In genomic region chr17:40091691-40092397, GRCh38 we compare ENCODE assay signal across 2 cellular contexts.
TF ChIP-seq lines count a peak whose summit lies in the region.

No MANE protein-coding gene starts in this region.

TF ChIP-seq in SK-N-SH treated with all-trans-retinoic acid at 6 μM for 48 hours, 23 proteins besides CTCF, POLR2A, EP300 and RAD21 (continued from another document):
- TF ChIP-seq, protein P1, sequence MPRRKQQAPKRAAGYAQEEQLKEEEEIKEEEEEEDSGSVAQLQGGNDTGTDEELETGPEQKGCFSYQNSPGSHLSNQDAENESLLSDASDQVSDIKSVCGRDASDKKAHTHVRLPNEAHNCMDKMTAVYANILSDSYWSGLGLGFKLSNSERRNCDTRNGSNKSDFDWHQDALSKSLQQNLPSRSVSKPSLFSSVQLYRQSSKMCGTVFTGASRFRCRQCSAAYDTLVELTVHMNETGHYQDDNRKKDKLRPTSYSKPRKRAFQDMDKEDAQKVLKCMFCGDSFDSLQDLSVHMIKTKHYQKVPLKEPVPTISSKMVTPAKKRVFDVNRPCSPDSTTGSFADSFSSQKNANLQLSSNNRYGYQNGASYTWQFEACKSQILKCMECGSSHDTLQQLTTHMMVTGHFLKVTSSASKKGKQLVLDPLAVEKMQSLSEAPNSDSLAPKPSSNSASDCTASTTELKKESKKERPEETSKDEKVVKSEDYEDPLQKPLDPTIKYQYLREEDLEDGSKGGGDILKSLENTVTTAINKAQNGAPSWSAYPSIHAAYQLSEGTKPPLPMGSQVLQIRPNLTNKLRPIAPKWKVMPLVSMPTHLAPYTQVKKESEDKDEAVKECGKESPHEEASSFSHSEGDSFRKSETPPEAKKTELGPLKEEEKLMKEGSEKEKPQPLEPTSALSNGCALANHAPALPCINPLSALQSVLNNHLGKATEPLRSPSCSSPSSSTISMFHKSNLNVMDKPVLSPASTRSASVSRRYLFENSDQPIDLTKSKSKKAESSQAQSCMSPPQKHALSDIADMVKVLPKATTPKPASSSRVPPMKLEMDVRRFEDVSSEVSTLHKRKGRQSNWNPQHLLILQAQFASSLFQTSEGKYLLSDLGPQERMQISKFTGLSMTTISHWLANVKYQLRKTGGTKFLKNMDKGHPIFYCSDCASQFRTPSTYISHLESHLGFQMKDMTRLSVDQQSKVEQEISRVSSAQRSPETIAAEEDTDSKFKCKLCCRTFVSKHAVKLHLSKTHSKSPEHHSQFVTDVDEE (CRISPR knock-in tag; IDR thresholded peaks at IDR 0.05): no peak
- TF ChIP-seq TCF4 (CRISPR knock-in tag; IDR thresholded peaks at IDR 0.05; ENCODE audit: borderline replicate concordance): no peak
- TF ChIP-seq PATZ1 (CRISPR knock-in tag; IDR thresholded peaks at IDR 0.05; ENCODE audit: borderline replicate concordance): no peak
- TF ChIP-seq, protein P2, sequence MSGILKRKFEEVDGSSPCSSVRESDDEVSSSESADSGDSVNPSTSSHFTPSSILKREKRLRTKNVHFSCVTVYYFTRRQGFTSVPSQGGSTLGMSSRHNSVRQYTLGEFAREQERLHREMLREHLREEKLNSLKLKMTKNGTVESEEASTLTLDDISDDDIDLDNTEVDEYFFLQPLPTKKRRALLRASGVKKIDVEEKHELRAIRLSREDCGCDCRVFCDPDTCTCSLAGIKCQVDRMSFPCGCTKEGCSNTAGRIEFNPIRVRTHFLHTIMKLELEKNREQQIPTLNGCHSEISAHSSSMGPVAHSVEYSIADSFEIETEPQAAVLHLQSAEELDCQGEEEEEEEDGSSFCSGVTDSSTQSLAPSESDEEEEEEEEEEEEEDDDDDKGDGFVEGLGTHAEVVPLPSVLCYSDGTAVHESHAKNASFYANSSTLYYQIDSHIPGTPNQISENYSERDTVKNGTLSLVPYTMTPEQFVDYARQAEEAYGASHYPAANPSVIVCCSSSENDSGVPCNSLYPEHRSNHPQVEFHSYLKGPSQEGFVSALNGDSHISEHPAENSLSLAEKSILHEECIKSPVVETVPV (CRISPR knock-in tag; IDR thresholded peaks at IDR 0.05): no peak
- no peak for TF ChIP-seq ISL1 (CRISPR knock-in tag; IDR thresholded peaks at IDR 0.05)
- TF ChIP-seq ZFP3 (CRISPR knock-in tag; IDR thresholded peaks at IDR 0.05): no peak
- TF ChIP-seq CSDC2 (CRISPR knock-in tag; IDR thresholded peaks at IDR 0.05): no peak
- TF ChIP-seq ZNF70 (CRISPR knock-in tag; IDR thresholded peaks at IDR 0.05): no peak
- TF ChIP-seq GLIS3 (CRISPR knock-in tag; IDR thresholded peaks at IDR 0.05): no peak
- TF ChIP-seq SNAI2 (CRISPR knock-in tag; IDR thresholded peaks at IDR 0.05): no peak
- TF ChIP-seq PPARA (CRISPR knock-in tag; IDR thresholded peaks at IDR 0.05; ENCODE audit: borderline replicate concordance): no peak
- no peak for TF ChIP-seq CREB5 (CRISPR knock-in tag; IDR thresholded peaks at IDR 0.05; ENCODE audit: low read depth)

TF ChIP-seq in SK-N-SH, 30 proteins besides CTCF, POLR2A, EP300 and RAD21 (continued from another document):
- TF ChIP-seq, protein P3, sequence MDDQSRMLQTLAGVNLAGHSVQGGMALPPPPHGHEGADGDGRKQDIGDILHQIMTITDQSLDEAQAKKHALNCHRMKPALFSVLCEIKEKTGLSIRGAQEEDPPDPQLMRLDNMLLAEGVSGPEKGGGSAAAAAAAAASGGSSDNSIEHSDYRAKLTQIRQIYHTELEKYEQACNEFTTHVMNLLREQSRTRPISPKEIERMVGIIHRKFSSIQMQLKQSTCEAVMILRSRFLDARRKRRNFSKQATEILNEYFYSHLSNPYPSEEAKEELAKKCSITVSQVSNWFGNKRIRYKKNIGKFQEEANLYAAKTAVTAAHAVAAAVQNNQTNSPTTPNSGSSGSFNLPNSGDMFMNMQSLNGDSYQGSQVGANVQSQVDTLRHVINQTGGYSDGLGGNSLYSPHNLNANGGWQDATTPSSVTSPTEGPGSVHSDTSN (IDR thresholded peaks at IDR 0.05): no peak
- TF ChIP-seq ZBTB33 (IDR thresholded peaks at IDR 0.05; ENCODE audit: borderline replicate concordance, low read depth) (no peak), RFX5 (IDR thresholded peaks at IDR 0.05; ENCODE audit: low read length) (no peak), SMC3 (IDR thresholded peaks at IDR 0.05; ENCODE audit: low read depth, low read length) (no peak), ELF1 (IDR thresholded peaks at IDR 0.05) (no peak), GATA2 (CRISPR knock-in tag; IDR thresholded peaks at IDR 0.05) (no peak)
